19 cellular contexts compared by ENCODE assay signal in the genomic region with DNA sequence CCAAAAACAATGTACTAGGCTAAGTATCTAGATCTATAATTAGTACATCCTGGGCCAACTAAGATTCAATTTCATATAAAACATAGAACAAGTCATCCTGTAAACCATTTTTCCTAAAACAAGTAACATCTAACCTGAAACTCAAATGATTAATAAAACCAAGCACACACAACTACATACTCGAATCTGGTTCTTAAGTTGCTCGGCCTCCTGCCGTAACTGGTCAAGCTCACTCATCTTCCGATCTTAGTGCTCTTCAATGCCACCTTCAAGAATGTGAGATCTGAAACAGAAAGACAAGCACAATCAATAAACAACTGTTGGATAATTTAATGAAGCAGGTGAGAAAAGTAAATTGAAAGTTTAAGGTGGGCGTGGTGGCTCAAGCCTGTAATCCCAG. TPM values are rescaled to one million over a fixed set of nuclear protein-coding genes. Genes with fewer than 3 reads are reported as not detected.
DNase-seq lines count a peak whose midpoint lies in the region; ATAC-seq, FAIRE-seq and TF ChIP-seq lines count a peak whose summit lies in the region.
"Had no signal": no experiment of that assay in that cellular context is flagged by ENCODE, and none has a peak within 500 bp of the region (broad histone marks: within the 10 kb centered on the region; RNA-seq: fewer than 3 reads in every experiment).

No MANE protein-coding gene starts in this region.

- TF ChIP-seq CTCF in mucosa of descending colon (IDR thresholded peaks at IDR 0.05), result no peak

- H3K9me3 Mint-ChIP-seq in CD4-positive, CD25-positive, alpha-beta regulatory T cell, result no peaks in the 10 kb centered on the region
- no peaks in the 10 kb centered on the region for H3K9me3 Mint-ChIP-seq in activated CD8-positive, alpha-beta T cell treated with anti-CD3 and anti-CD28 coated beads, Interleukin-2, amount 10 ng/mL, durations not matched to agents 7 days and 5 days (ENCODE audit: insufficient read depth)
- H3K9me3 Mint-ChIP-seq in immature natural killer cell, result no peaks in the 10 kb centered on the region

- H3K4me3 ChIP-seq in CD4-positive, CD25-positive, alpha-beta regulatory T cell (ENCODE audit: low read depth, low read length), result no peak overlapping the region
- H3K4me3 ChIP-seq in mucosa of descending colon, result no peak overlapping the region
- H3K4me3 ChIP-seq: dorsolateral prefrontal cortex, esophagus muscularis mucosa, K562, left lung, ovary, vagina had no signal

- no peak for DNase-seq in CD4-positive, CD25-positive, alpha-beta regulatory T cell
- DNase-seq in GM12891 (ENCODE audit: insufficient read length, low spot score), result no peak
- no peak for DNase-seq in activated CD8-positive, alpha-beta T cell treated with anti-CD3 and anti-CD28 coated beads, Interleukin-2, amount 10 ng/mL, durations not matched to agents 7 days and 5 days
- no peak for DNase-seq in immature natural killer cell
- DNase-seq in mucosa of descending colon, result no peak
- DNase-seq: dorsolateral prefrontal cortex, left lung, MV-4-11, NCI-H187 treated with DMSO at 0.1 percent for 48 hours, NCI-H345, ovary, SW 1271 had no signal

- H3K4me1 ChIP-seq in CD4-positive, CD25-positive, alpha-beta regulatory T cell (ENCODE audit: control insufficient read depth, insufficient read depth, low read length, poor library complexity, severe bottlenecking), result peaks cover 6% of the 10 kb centered on the region
- H3K4me1 ChIP-seq in mucosa of descending colon (ENCODE audit: low read depth), result no peaks in the 10 kb centered on the region

- H3K36me3 Mint-ChIP-seq in CD4-positive, CD25-positive, alpha-beta regulatory T cell, result peaks cover 25% of the 10 kb centered on the region
- H3K36me3 Mint-ChIP-seq in activated CD8-positive, alpha-beta T cell treated with anti-CD3 and anti-CD28 coated beads, Interleukin-2, amount 10 ng/mL, durations not matched to agents 7 days and 5 days (ENCODE audit: low read depth), result peaks cover 40% of the 10 kb centered on the region
- peaks cover 4 to 8% (median 5%) of the 10 kb centered on the region in 3 donors for H3K36me3 Mint-ChIP-seq in immature natural killer cell

- no peaks in the 10 kb centered on the region for H3K9me3 ChIP-seq in CD4-positive, CD25-positive, alpha-beta regulatory T cell (ENCODE audit: control insufficient read depth in 2 of 2, low read length in 2 of 2)
- no peaks in the 10 kb centered on the region for H3K9me3 ChIP-seq in mucosa of descending colon
- H3K9me3 ChIP-seq: esophagus muscularis mucosa, left lung, ovary, vagina had no signal

- no peaks in the 10 kb centered on the region for H3K27me3 ChIP-seq in CD4-positive, CD25-positive, alpha-beta regulatory T cell (ENCODE audit: control insufficient read depth, insufficient read depth, low read length)
- H3K27me3 ChIP-seq: dorsolateral prefrontal cortex, esophagus muscularis mucosa, left lung, ovary, vagina had no signal

- POLR2A ChIA-PET in activated CD8-positive, alpha-beta T cell treated with anti-CD3 and anti-CD28 coated beads, Interleukin-2, amount 10 ng/mL, durations not matched to agents 7 days and 5 days (lab: Charles Lee), result no interaction called here

- CTCF ChIA-PET in activated CD8-positive, alpha-beta T cell treated with anti-CD3 and anti-CD28 coated beads, Interleukin-2, amount 10 ng/mL, durations not matched to agents 7 days and 5 days (lab: Charles Lee), result no interaction called here

- no peak for ATAC-seq in CD4-positive, CD25-positive, alpha-beta regulatory T cell (ENCODE audit: low read depth in 2 of 2)
- ATAC-seq in activated CD8-positive, alpha-beta T cell treated with anti-CD3 and anti-CD28 coated beads, Interleukin-2, amount 10 ng/mL, durations not matched to agents 7 days and 5 days, result no peak
- ATAC-seq in SK-N-SH treated with all-trans-retinoic acid at 6 μM for 48 hours (no peak), mucosa of descending colon (no peak), GM19463 (IDR thresholded peaks at IDR 0.05; ENCODE audit: unreplicated experiment) (no peak)
- ATAC-seq: K562, left lung, sciatic nerve had no signal

- H3K36me3 ChIP-seq in CD4-positive, CD25-positive, alpha-beta regulatory T cell (ENCODE audit: control insufficient read depth, insufficient read depth, low read length), result peaks cover 49% of the 10 kb centered on the region
- H3K36me3 ChIP-seq in mucosa of descending colon (ENCODE audit: low read depth), result no peaks in the 10 kb centered on the region
- H3K36me3 ChIP-seq: ovary had no signal

- H3K27me3 Mint-ChIP-seq in CD4-positive, CD25-positive, alpha-beta regulatory T cell, result no peaks in the 10 kb centered on the region
- H3K27me3 Mint-ChIP-seq in activated CD8-positive, alpha-beta T cell treated with anti-CD3 and anti-CD28 coated beads, Interleukin-2, amount 10 ng/mL, durations not matched to agents 7 days and 5 days (ENCODE audit: low read depth), result no peaks in the 10 kb centered on the region
- no peaks in the 10 kb centered on the region for H3K27me3 Mint-ChIP-seq in immature natural killer cell (ENCODE audit: low read depth in 3 of 3)

- peak overlapping the region; percentile 18 to 51 (median 23) for H3K27ac Mint-ChIP-seq in CD4-positive, CD25-positive, alpha-beta regulatory T cell
- peak overlapping the region; percentile 7 for H3K27ac Mint-ChIP-seq in activated CD8-positive, alpha-beta T cell treated with anti-CD3 and anti-CD28 coated beads, Interleukin-2, amount 10 ng/mL, durations not matched to agents 7 days and 5 days
- H3K27ac Mint-ChIP-seq in immature natural killer cell, result peak overlapping the region in 5 of 6 donors; percentile 41 to 55 (median 45)

- intact Hi-C loops in mucosa of descending colon (cut with DNase I, micrococcal nuclease), result no loop called here

- H3K4me3 Mint-ChIP-seq in CD4-positive, CD25-positive, alpha-beta regulatory T cell, result no peak overlapping the region
- no peak overlapping the region for H3K4me3 Mint-ChIP-seq in activated CD8-positive, alpha-beta T cell treated with anti-CD3 and anti-CD28 coated beads, Interleukin-2, amount 10 ng/mL, durations not matched to agents 7 days and 5 days
- no peak overlapping the region for H3K4me3 Mint-ChIP-seq in immature natural killer cell

- H3K4me1 Mint-ChIP-seq in CD4-positive, CD25-positive, alpha-beta regulatory T cell, result peaks cover 17 to 51% (median 26%) of the 10 kb centered on the region in 4 donors
- H3K4me1 Mint-ChIP-seq in activated CD8-positive, alpha-beta T cell treated with anti-CD3 and anti-CD28 coated beads, Interleukin-2, amount 10 ng/mL, durations not matched to agents 7 days and 5 days (ENCODE audit: low read depth), result peaks cover 32% of the 10 kb centered on the region
- peaks cover 20 to 59% of the 10 kb centered on the region in 2 donors for H3K4me1 Mint-ChIP-seq in immature natural killer cell

- peak; percentile 33 for FAIRE-seq in GM12891 (lab: Jason Lieb, UNC)
- FAIRE-seq: D721Med, K562 had no signal

- H3K27ac ChIP-seq in CD4-positive, CD25-positive, alpha-beta regulatory T cell (ENCODE audit: insufficient read depth, low read length, poor library complexity, severe bottlenecking), result no peak overlapping the region
- H3K27ac ChIP-seq: esophagus muscularis mucosa, left lung, ovary, vagina had no signal

- TF ChIP-seq POLR2A in GM12891 (IDR thresholded peaks at IDR 0.05; ENCODE audit: low read depth, low read length), result no peak

TF ChIP-seq in GM12891, 5 proteins besides CTCF, POLR2A, EP300 and RAD21:
- no peak for TF ChIP-seq PAX5 (IDR thresholded peaks at IDR 0.05; ENCODE audit: insufficient read depth, low read length, severe bottlenecking)
- no peak for TF ChIP-seq SPI1 (IDR thresholded peaks at IDR 0.05; ENCODE audit: low read depth, low read length)
- no peak for TF ChIP-seq TAF1 (IDR thresholded peaks at IDR 0.05; ENCODE audit: low read depth, low read length)
- no peak for TF ChIP-seq POU2F2 (IDR thresholded peaks at IDR 0.05; ENCODE audit: low read depth, low read length)
- TF ChIP-seq POLR2AphosphoS5 (IDR thresholded peaks at IDR 0.05; ENCODE audit: low read depth, low read length), result no peak

TF ChIP-seq in SK-N-SH treated with all-trans-retinoic acid at 6 μM for 48 hours, 23 proteins besides CTCF, POLR2A, EP300 and RAD21 (continues in another document):
- no peak for TF ChIP-seq TCF4 (CRISPR knock-in tag; IDR thresholded peaks at IDR 0.05; ENCODE audit: borderline replicate concordance)
- no peak for TF ChIP-seq CSRNP3 (CRISPR knock-in tag; IDR thresholded peaks at IDR 0.05)
- TF ChIP-seq POU6F1 (CRISPR knock-in tag; IDR thresholded peaks at IDR 0.05; ENCODE audit: borderline replicate concordance, low read depth), result no peak
- no peak for TF ChIP-seq ISL1 (CRISPR knock-in tag; IDR thresholded peaks at IDR 0.05)
- TF ChIP-seq ZNF70 (CRISPR knock-in tag; IDR thresholded peaks at IDR 0.05), result no peak
- TF ChIP-seq OSR1 (CRISPR knock-in tag; IDR thresholded peaks at IDR 0.05), result no peak

RNA-seq across cellular contexts. Expression of gene NADK, which starts 46.9 kb away (rescaled TPM):
- total RNA-seq in CD4-positive, CD25-positive, alpha-beta regulatory T cell, result 52.6 TPM
- 10 to 100 TPM; 18.7 to 27.1 (median 21.2) TPM for polyA plus RNA-seq in CD4-positive, CD25-positive, alpha-beta regulatory T cell
- polyA plus RNA-seq in GM12891 (2012; ENCODE audit: low read depth, missing spikeins), result 43.3 TPM
- total RNA-seq in activated CD8-positive, alpha-beta T cell treated with anti-CD3 and anti-CD28 coated beads, Interleukin-2, amount 10 ng/mL, durations not matched to agents 7 days and 5 days, result 10 to 100 TPM; 82.0 to 82.9 TPM
- 10 to 100 TPM; 30.9 to 53.3 (median 37.3) TPM for polyA plus RNA-seq in immature natural killer cell
- total RNA-seq in mucosa of descending colon, result 100 to 1,000 TPM; 116 to 160 (median 129) TPM
